Comparison of ENCODE assay signal across 8 cellular contexts in the genomic region with DNA sequence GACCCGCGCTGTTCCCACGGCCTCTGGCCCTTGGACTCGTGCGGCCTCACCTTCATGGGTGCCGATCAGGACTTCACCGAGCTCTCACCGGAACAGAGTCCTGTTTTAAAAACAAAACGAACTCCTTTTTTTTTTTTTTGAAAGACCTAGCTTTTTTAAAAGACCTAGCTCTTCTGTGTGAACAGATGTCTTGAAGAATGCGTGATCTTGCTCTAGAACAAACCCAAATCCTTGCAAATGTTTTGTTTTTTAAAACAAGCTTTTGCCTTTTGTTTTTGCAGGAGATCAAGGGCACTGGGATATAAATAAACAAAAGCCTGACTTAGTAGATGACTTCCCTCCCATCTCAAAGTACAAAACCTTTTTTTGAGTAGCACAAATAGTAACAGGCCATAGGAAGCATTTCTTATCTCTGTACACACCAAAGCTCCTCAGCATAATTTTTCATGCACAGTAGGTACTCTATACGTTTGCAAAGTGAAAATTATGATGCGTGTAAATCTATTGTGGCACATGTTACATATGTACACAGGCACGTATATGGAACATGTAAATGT. TPM values are rescaled to one million over a fixed set of nuclear protein-coding genes. Genes with fewer than 3 reads are reported as not detected.
DNase-seq lines count a peak whose midpoint lies in the region; ATAC-seq and TF ChIP-seq lines count a peak whose summit lies in the region.

No MANE protein-coding gene starts in this region.

- peak overlapping the region; percentile 65 for H3K4me3 ChIP-seq in epithelial cell of proximal tubule (ENCODE audit: low read depth, low read length)

- H3K9me3 Mint-ChIP-seq in osteocyte (ENCODE audit: unreplicated experiment) = no peaks in the 10 kb centered on the region

- H3K36me3 Mint-ChIP-seq in osteocyte (ENCODE audit: unreplicated experiment) = peaks cover 6% of the 10 kb centered on the region

- peak overlapping the region; percentile 98 for H3K27ac Mint-ChIP-seq in osteocyte (ENCODE audit: unreplicated experiment)

- ATAC-seq in GM21717 (IDR thresholded peaks at IDR 0.05; ENCODE audit: unreplicated experiment) = no peak
- ATAC-seq in HG02588 (IDR thresholded peaks at IDR 0.05; ENCODE audit: unreplicated experiment) = no peak

- H3K4me1 Mint-ChIP-seq in osteocyte (ENCODE audit: unreplicated experiment) = peaks cover 27% of the 10 kb centered on the region

- DNase-seq in NOMO-1 treated with DMSO at 0.1 percent for 48 hours (lab: John Stamatoyannopoulos, UW; ENCODE audit: unreplicated experiment) (peak; percentile 39), NOMO-1 treated with dmso at 0.1 percent for 144 hours (lab: John Stamatoyannopoulos, UW; ENCODE audit: unreplicated experiment) (no peak), RPMI7951 (ENCODE audit: low read depth) (peak; percentile 9), epithelial cell of proximal tubule (ENCODE audit: low read depth) (no peak), osteocyte (ENCODE audit: extremely low spot score, unreplicated experiment) (no peak)
- no peak for DNase-seq in activated effector memory CD4-positive, alpha-beta T cell treated with Interleukin-2 at 50 U/mL for 16 hours

- H3K27me3 Mint-ChIP-seq in osteocyte (ENCODE audit: unreplicated experiment) = no peaks in the 10 kb centered on the region

- H3K4me3 Mint-ChIP-seq in osteocyte (ENCODE audit: unreplicated experiment) = peak overlapping the region; percentile 91

- TF ChIP-seq CTCF in epithelial cell of proximal tubule (conservative IDR thresholded peaks at IDR 0.05; ENCODE audit: low read depth, low read length) (no peak), osteocyte (IDR thresholded peaks at IDR 0.05) (no peak)

RNA-seq across cellular contexts. Expression of a gene that starts 1.1 kb away (rescaled TPM):
- 13.1 and 13.7 TPM in 2 replicates for total RNA-seq in RPMI7951 (2014; rRNA removed; shearing (Covaris generic))
- total RNA-seq in epithelial cell of proximal tubule (8.0 and 8.3 TPM in 2 replicates), osteocyte (28.7 and 28.9 TPM in 2 replicates)

RNA-seq across cellular contexts. Expression of a gene that starts 52.9 kb away (rescaled TPM):
- total RNA-seq in RPMI7951 (2014; rRNA removed; shearing (Covaris generic)) = 30.8 and 38.6 TPM in 2 replicates
- total RNA-seq in epithelial cell of proximal tubule (39.1 and 80.6 TPM in 2 replicates), osteocyte (37.4 and 40.4 TPM in 2 replicates)

Comparison
In these comparisons a context has a peak if more than half of its experiments do, and no peak if none do; other contexts are left out.
1. DNase-seq: peak in NOMO-1 treated with DMSO at 0.1 percent for 48 hours (single experiment) and RPMI7951 (single experiment); none in NOMO-1 treated with dmso at 0.1 percent for 144 hours (single experiment), epithelial cell of proximal tubule (single experiment), osteocyte (single experiment) and activated effector memory CD4-positive, alpha-beta T cell treated with Interleukin-2 at 50 U/mL for 16 hours (single experiment).